In the genomic region with DNA sequence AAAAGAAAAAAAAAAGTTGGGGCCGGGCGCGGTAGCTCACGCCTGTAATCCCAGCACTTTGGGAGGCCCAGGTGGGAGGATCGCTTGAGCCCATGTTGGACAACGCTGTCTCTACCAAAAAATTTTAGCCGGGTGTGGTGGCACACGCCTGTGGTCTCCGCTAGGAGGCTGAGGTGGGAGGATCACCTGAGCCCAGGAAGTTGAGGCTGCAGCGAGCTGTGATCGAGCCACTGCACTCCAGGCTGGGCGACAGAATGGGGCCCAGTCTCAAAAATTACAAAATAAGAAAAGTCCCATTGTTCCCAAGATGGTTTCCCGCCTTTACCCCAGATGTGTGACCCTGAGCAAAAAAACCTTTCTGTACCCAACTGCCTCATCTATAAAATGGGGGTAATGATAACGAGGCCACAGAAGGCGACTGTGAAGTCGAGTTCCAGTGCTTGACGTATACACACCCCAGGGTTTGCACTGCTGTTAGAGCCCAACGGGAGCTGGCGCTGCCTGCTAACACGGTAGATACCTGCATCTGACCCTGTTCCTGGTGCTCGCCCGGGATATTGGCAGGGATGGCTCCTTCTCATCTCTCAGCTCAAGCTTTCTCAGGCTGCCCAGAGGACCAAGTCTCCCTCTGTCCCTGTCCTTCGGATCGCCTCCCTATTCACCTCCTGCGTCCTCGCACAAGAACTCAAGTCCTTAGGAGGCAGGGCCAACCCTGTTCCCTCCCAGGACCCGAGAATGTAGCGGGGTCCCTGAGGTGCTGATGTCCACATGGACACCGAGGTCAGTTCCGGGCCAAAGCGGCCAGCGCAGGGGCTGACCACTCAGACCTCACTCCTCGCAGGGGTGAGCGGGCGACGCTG, we compare ENCODE assay signal across 8 cellular contexts. TPM values are rescaled to one million over a fixed set of nuclear protein-coding genes. Genes with fewer than 3 reads are reported as not detected.
DNase-seq lines count a peak whose midpoint lies in the region; ATAC-seq, FAIRE-seq and TF ChIP-seq lines count a peak whose summit lies in the region.

No MANE protein-coding gene starts in this region.

- H3K9ac ChIP-seq in iPS-15b (ENCODE audit: low read depth, low read length) = peak overlapping the region; percentile 100

- peak overlapping the region; percentile 99 for H3K27ac Mint-ChIP-seq in Caco-2 (ENCODE audit: unreplicated experiment)
- peak overlapping the region; percentile 98 for H3K27ac Mint-ChIP-seq in activated naive CD8-positive, alpha-beta T cell
- H3K27ac Mint-ChIP-seq in stimulated activated naive B cell treated with anti-CD40 and anti-IgM and Interleukin-4, amounts not matched to agents 10 μg/mL and 1 μg/mL and 100 μg/mL, for 72 hours = peak overlapping the region; percentile 99

- DNase-seq in Caco-2 (peak in 1 of 2 experiments; percentile 75), HTR-8/SVneo (ENCODE audit: insufficient read length, low spot score) (no peak), activated gamma-delta T cell treated with Interleukin-2 at 50 U/mL for 16 hours (no peak), EL (no peak), kidney glomerular epithelial cell (lab: John Stamatoyannopoulos, UW) (no peak)
- no peak for DNase-seq in stimulated activated naive B cell treated with anti-CD40 and anti-IgM and Interleukin-4, amounts not matched to agents 10 μg/mL and 1 μg/mL and 100 μg/mL, for 72 hours

- no peaks in the 10 kb centered on the region for H3K27me3 Mint-ChIP-seq in Caco-2 (ENCODE audit: insufficient read depth, unreplicated experiment)
- no peaks in the 10 kb centered on the region for H3K27me3 Mint-ChIP-seq in activated naive CD8-positive, alpha-beta T cell
- no peaks in the 10 kb centered on the region for H3K27me3 Mint-ChIP-seq in stimulated activated naive B cell treated with anti-CD40 and anti-IgM and Interleukin-4, amounts not matched to agents 10 μg/mL and 1 μg/mL and 100 μg/mL, for 72 hours

- H3K9me3 ChIP-seq in Caco-2 (no peaks in the 10 kb centered on the region), iPS-15b (ENCODE audit: control insufficient read depth, insufficient read depth, low read length) (no peaks in the 10 kb centered on the region)

- H3K4me1 ChIP-seq in Caco-2 (peaks cover 18% of the 10 kb centered on the region), iPS-15b (ENCODE audit: control insufficient read depth, insufficient read depth, low read length) (peaks cover 3% of the 10 kb centered on the region)

- BruUV-seq in Caco-2 (replicated peaks; lab: Mats Ljungman, UMichigan) = TSS peak; percentile 68

- H3K36me3 ChIP-seq in Caco-2 (ENCODE audit: control insufficient read depth, insufficient read depth, low read length) (peaks cover 14% of the 10 kb centered on the region), iPS-15b (ENCODE audit: control insufficient read depth, insufficient read depth, low read length) (peaks cover 26% of the 10 kb centered on the region)

- H3K4me3 ChIP-seq in Caco-2 (ENCODE audit: low read depth, low read length) = peak overlapping the region; percentile 98
- H3K4me3 ChIP-seq in iPS-15b (ENCODE audit: low read depth, low read length) = peak overlapping the region; percentile 97

- POLR2A ChIA-PET in Caco-2 (lab: Charles Lee) = interaction anchor here (0.5 to 1.6 kb wide), 10 partner anchors 11 to 114 kb away, joined by 3 to 35 read pairs (median 5); partner anchors contain the start of genes DEAF1, PNPLA2 and TSPAN4

- peak; percentile 26 for FAIRE-seq in HTR-8/SVneo (lab: Jason Lieb, UNC)

- CTCF ChIA-PET in Caco-2 (lab: Charles Lee) = interaction anchor here (0.7 to 1.1 kb wide), 2 partner anchors 12 to 1181 kb away, joined by 3 read pairs; no protein-coding TSS in a partner anchor

- ATAC-seq in stimulated activated naive B cell treated with anti-CD40 and anti-IgM and Interleukin-4, amounts not matched to agents 10 μg/mL and 1 μg/mL and 100 μg/mL, for 72 hours (replicated peaks) = peak in 1 of 2 donors; percentile 0

- intact Hi-C loops in Caco-2 (cut with micrococcal nuclease; ENCODE audit: unreplicated experiment) = no loop called here

- H3K36me3 Mint-ChIP-seq in Caco-2 (ENCODE audit: insufficient read depth, unreplicated experiment) = peaks cover 61% of the 10 kb centered on the region
- H3K36me3 Mint-ChIP-seq in activated naive CD8-positive, alpha-beta T cell = peaks cover 5% of the 10 kb centered on the region
- peaks cover 28 to 41% of the 10 kb centered on the region in 2 donors for H3K36me3 Mint-ChIP-seq in stimulated activated naive B cell treated with anti-CD40 and anti-IgM and Interleukin-4, amounts not matched to agents 10 μg/mL and 1 μg/mL and 100 μg/mL, for 72 hours

- no peaks in the 10 kb centered on the region for H3K27me3 ChIP-seq in Caco-2 (replicated peaks; ENCODE audit: control insufficient read depth, insufficient read depth, low read length)
- H3K27me3 ChIP-seq in iPS-15b (ENCODE audit: control insufficient read depth, insufficient read depth, low read length) = no peaks in the 10 kb centered on the region

- no peak for TF ChIP-seq CTCF in Caco-2 (IDR thresholded peaks at IDR 0.05; ENCODE audit: insufficient read depth in 1 of 2, low read depth in 1 of 2, low read length in 1 of 2, severe bottlenecking in 1 of 2, unreplicated experiment in 1 of 2)

- H3K4me3 Mint-ChIP-seq in Caco-2 (ENCODE audit: unreplicated experiment) = peak overlapping the region; percentile 98
- peak overlapping the region; percentile 93 for H3K4me3 Mint-ChIP-seq in activated naive CD8-positive, alpha-beta T cell
- peak overlapping the region; percentile 91 to 97 for H3K4me3 Mint-ChIP-seq in stimulated activated naive B cell treated with anti-CD40 and anti-IgM and Interleukin-4, amounts not matched to agents 10 μg/mL and 1 μg/mL and 100 μg/mL, for 72 hours

- no peaks in the 10 kb centered on the region for H3K9me3 Mint-ChIP-seq in Caco-2 (ENCODE audit: unreplicated experiment)
- H3K9me3 Mint-ChIP-seq in activated naive CD8-positive, alpha-beta T cell (ENCODE audit: low read depth) = no peaks in the 10 kb centered on the region
- H3K9me3 Mint-ChIP-seq in stimulated activated naive B cell treated with anti-CD40 and anti-IgM and Interleukin-4, amounts not matched to agents 10 μg/mL and 1 μg/mL and 100 μg/mL, for 72 hours = no peaks in the 10 kb centered on the region

- no peaks in the 10 kb centered on the region for H3K4me1 Mint-ChIP-seq in Caco-2 (ENCODE audit: low read depth, unreplicated experiment)
- H3K4me1 Mint-ChIP-seq in activated naive CD8-positive, alpha-beta T cell (ENCODE audit: low read depth) = peaks cover 36% of the 10 kb centered on the region
- peaks cover 37 to 59% of the 10 kb centered on the region in 2 donors for H3K4me1 Mint-ChIP-seq in stimulated activated naive B cell treated with anti-CD40 and anti-IgM and Interleukin-4, amounts not matched to agents 10 μg/mL and 1 μg/mL and 100 μg/mL, for 72 hours

RNA-seq across cellular contexts. Expression of gene RPLP2, which starts 1.1 kb away (rescaled TPM):
- 2,622 and 2,843 TPM in 2 replicates for total RNA-seq in Caco-2 (2022)

RNA-seq across cellular contexts. Expression of gene PIDD1, which starts 3.6 kb away (rescaled TPM):
- total RNA-seq in Caco-2 (2022) = 21.3 and 25.3 TPM in 2 replicates

RNA-seq across cellular contexts. Expression of gene PNPLA2, which starts 10.1 kb away (rescaled TPM):
- total RNA-seq in Caco-2 (2022) = 84.7 and 93.6 TPM in 2 replicates

RNA-seq across cellular contexts. Expression of gene SLC25A22, which starts 10.6 kb away (rescaled TPM):
- total RNA-seq in Caco-2 (2022) = 31.8 and 37.6 TPM in 2 replicates

RNA-seq across cellular contexts. Expression of gene CEND1, which starts 18.8 kb away (rescaled TPM):
- total RNA-seq in Caco-2 (2022) = not detected in 2 replicates
